Comparison of ENCODE assay signal across 27 cellular contexts in the genomic region with DNA sequence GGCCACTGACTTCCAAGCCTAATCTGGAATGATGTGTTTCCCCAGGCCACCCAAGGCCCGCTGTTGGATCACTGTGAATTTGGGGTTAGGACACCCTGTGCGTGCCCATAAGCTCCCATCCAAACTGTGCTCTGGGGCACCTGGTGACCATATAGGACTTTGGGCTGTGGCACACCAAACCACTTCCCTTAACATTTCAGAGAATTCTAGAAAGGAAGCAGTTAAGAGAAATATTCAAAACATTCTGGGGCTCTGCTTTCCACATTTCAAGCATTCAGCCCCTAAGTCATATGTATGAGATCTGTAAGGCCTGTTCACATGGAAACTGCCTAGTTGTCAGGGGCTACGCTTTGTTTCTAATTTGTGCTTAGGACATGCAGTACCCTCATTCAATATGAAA. TPM values are rescaled to one million over a fixed set of nuclear protein-coding genes. Genes with fewer than 3 reads are reported as not detected.
DNase-seq lines count a peak whose midpoint lies in the region; ATAC-seq and TF ChIP-seq lines count a peak whose summit lies in the region.
"Had no signal": no experiment of that assay in that cellular context is flagged by ENCODE, and none has a peak within 500 bp of the region (broad histone marks: within the 10 kb centered on the region; RNA-seq: fewer than 3 reads in every experiment).

No MANE protein-coding gene starts in this region.

- peak; percentile 91 for ATAC-seq in activated CD8-positive, alpha-beta T cell treated with anti-CD3 and anti-CD28 coated beads, Interleukin-2, amount 10 ng/mL, durations not matched to agents 7 days and 5 days
- peak; percentile 82 for ATAC-seq in stimulated activated effector memory CD8-positive, alpha-beta T cell treated with anti-CD3 and anti-CD28 coated beads, Interleukin-12 subunit alpha, Interleukin-12 subunit beta, amount 100 ng/mL, for 72 hours

- H3K27ac ChIP-seq in suprapubic skin, result no peak overlapping the region
- H3K27ac ChIP-seq: BLaER1 treated with 17β-estradiol and CSF1 and Interleukin-3, amounts not matched to agents 10 nM and 100 nM; colonic mucosa; esophagus muscularis mucosa; tibial artery had no signal

- H3K36me3 Mint-ChIP-seq in activated CD8-positive, alpha-beta T cell treated with anti-CD3 and anti-CD28 coated beads, Interleukin-2, amount 10 ng/mL, durations not matched to agents 7 days and 5 days (ENCODE audit: low read depth), result peaks cover 4% of the 10 kb centered on the region
- H3K36me3 Mint-ChIP-seq in stimulated activated effector memory CD8-positive, alpha-beta T cell treated with anti-CD3 and anti-CD28 coated beads, Interleukin-12 subunit alpha, Interleukin-12 subunit beta, amount 100 ng/mL, for 72 hours, result no peaks in the 10 kb centered on the region
- H3K36me3 Mint-ChIP-seq in mesothelial cell of epicardium, result peaks cover 3% of the 10 kb centered on the region

- no peaks in the 10 kb centered on the region for H3K9me3 Mint-ChIP-seq in activated CD8-positive, alpha-beta T cell treated with anti-CD3 and anti-CD28 coated beads, Interleukin-2, amount 10 ng/mL, durations not matched to agents 7 days and 5 days (ENCODE audit: insufficient read depth)
- H3K9me3 Mint-ChIP-seq in stimulated activated effector memory CD8-positive, alpha-beta T cell treated with anti-CD3 and anti-CD28 coated beads, Interleukin-12 subunit alpha, Interleukin-12 subunit beta, amount 100 ng/mL, for 72 hours, result no peaks in the 10 kb centered on the region
- peaks cover 6% of the 10 kb centered on the region for H3K9me3 Mint-ChIP-seq in mesothelial cell of epicardium

- H3K27ac Mint-ChIP-seq in activated CD8-positive, alpha-beta T cell treated with anti-CD3 and anti-CD28 coated beads, Interleukin-2, amount 10 ng/mL, durations not matched to agents 7 days and 5 days, result peak overlapping the region; percentile 94
- H3K27ac Mint-ChIP-seq in stimulated activated effector memory CD8-positive, alpha-beta T cell treated with anti-CD3 and anti-CD28 coated beads, Interleukin-12 subunit alpha, Interleukin-12 subunit beta, amount 100 ng/mL, for 72 hours, result peak overlapping the region; percentile 84
- no peak overlapping the region for H3K27ac Mint-ChIP-seq in mesothelial cell of epicardium

- POLR2A ChIA-PET in activated CD8-positive, alpha-beta T cell treated with anti-CD3 and anti-CD28 coated beads, Interleukin-2, amount 10 ng/mL, durations not matched to agents 7 days and 5 days (lab: Charles Lee), result interaction anchor here (0.6 to 1.2 kb wide), 3 partner anchors 9 to 50 kb away, joined by 3 read pairs; no protein-coding TSS in a partner anchor

- no peaks in the 10 kb centered on the region for H3K36me3 ChIP-seq in suprapubic skin
- H3K36me3 ChIP-seq: BLaER1 treated with 17β-estradiol and CSF1 and Interleukin-3, amounts not matched to agents 10 nM and 100 nM; colonic mucosa; esophagus muscularis mucosa; spleen; tibial artery had no signal

- WGBS in suprapubic skin, result 82% methylated on average over 1 of the region's 3 CpGs

- H3K4me3 ChIP-seq in suprapubic skin, result no peak overlapping the region
- H3K4me3 ChIP-seq: BLaER1 treated with 17β-estradiol and CSF1 and Interleukin-3, amounts not matched to agents 10 nM and 100 nM; colonic mucosa; esophagus muscularis mucosa; spleen; tibial artery had no signal

- TF ChIP-seq POLR2A in suprapubic skin (IDR thresholded peaks at IDR 0.05), result no peak

- H3K4me3 Mint-ChIP-seq in activated CD8-positive, alpha-beta T cell treated with anti-CD3 and anti-CD28 coated beads, Interleukin-2, amount 10 ng/mL, durations not matched to agents 7 days and 5 days, result no peak overlapping the region
- H3K4me3 Mint-ChIP-seq in stimulated activated effector memory CD8-positive, alpha-beta T cell treated with anti-CD3 and anti-CD28 coated beads, Interleukin-12 subunit alpha, Interleukin-12 subunit beta, amount 100 ng/mL, for 72 hours, result no peak overlapping the region
- no peak overlapping the region for H3K4me3 Mint-ChIP-seq in mesothelial cell of epicardium

- DNase-seq in activated effector memory CD4-positive, alpha-beta T cell treated with Interleukin-2 at 50 U/mL for 16 hours, result peak; percentile 8
- DNase-seq in activated effector memory CD4-positive, alpha-beta T cell treated with anti-CD3 and anti-CD28 coated beads, Interleukin-2, amount 50 U/mL, for 16 hours, result no peak
- peak; percentile 45 for DNase-seq in MV-4-11 (lab: John Stamatoyannopoulos, UW)
- DNase-seq in activated CD8-positive, alpha-beta T cell treated with anti-CD3 and anti-CD28 coated beads, Interleukin-2, amount 10 ng/mL, durations not matched to agents 7 days and 5 days, result peak; percentile 69
- peak in 1 of 2 donors; percentile 53 for DNase-seq in stimulated activated effector memory CD8-positive, alpha-beta T cell treated with anti-CD3 and anti-CD28 coated beads, Interleukin-12 subunit alpha, Interleukin-12 subunit beta, amount 100 ng/mL, for 72 hours (ENCODE audit: low spot score in 2 of 2)
- no peak for DNase-seq in NCI-H226
- DNase-seq in suprapubic skin (ENCODE audit: low spot score in 2 of 2), result no peak
- DNase-seq in mesothelial cell of epicardium (ENCODE audit: low spot score in 2 of 2, unreplicated experiment in 2 of 2), result no peak
- DNase-seq: activated CD4-positive, CD25-positive, alpha-beta regulatory T cell; activated gamma-delta T cell treated with Interleukin-2 at 50 U/mL for 16 hours; anterior cingulate cortex; colonic mucosa; HCEC 1CT; mesenchymal stem cell; NCI-H1048; NCI-H187 treated with DMSO at 0.1 percent for 48 hours; NCI-H345; NCI-H82; retina; spleen; stimulated activated CD4-positive, alpha-beta T cell treated with anti-CD3 and anti-CD28 coated beads, Interleukin-4, amount 100 ng/mL, for 4 hours; stimulated activated naive CD4-positive, alpha-beta T cell treated with Interleukin-2 at 50 U/mL for 16 hours; tibial artery had no signal

- TF ChIP-seq CTCF in suprapubic skin (IDR thresholded peaks at IDR 0.05) (no peak), mesothelial cell of epicardium (IDR thresholded peaks at IDR 0.05; ENCODE audit: unreplicated experiment) (no peak)

- H3K9me3 ChIP-seq in suprapubic skin, result no peaks in the 10 kb centered on the region
- H3K9me3 ChIP-seq: BLaER1 treated with 17β-estradiol and CSF1 and Interleukin-3, amounts not matched to agents 10 nM and 100 nM; colonic mucosa; esophagus muscularis mucosa; spleen; tibial artery had no signal

- CTCF ChIA-PET in activated CD8-positive, alpha-beta T cell treated with anti-CD3 and anti-CD28 coated beads, Interleukin-2, amount 10 ng/mL, durations not matched to agents 7 days and 5 days (lab: Charles Lee), result no interaction called here

- H3K4me1 Mint-ChIP-seq in activated CD8-positive, alpha-beta T cell treated with anti-CD3 and anti-CD28 coated beads, Interleukin-2, amount 10 ng/mL, durations not matched to agents 7 days and 5 days (ENCODE audit: low read depth), result peaks cover 73% of the 10 kb centered on the region
- peaks cover 15% of the 10 kb centered on the region for H3K4me1 Mint-ChIP-seq in stimulated activated effector memory CD8-positive, alpha-beta T cell treated with anti-CD3 and anti-CD28 coated beads, Interleukin-12 subunit alpha, Interleukin-12 subunit beta, amount 100 ng/mL, for 72 hours
- H3K4me1 Mint-ChIP-seq in mesothelial cell of epicardium, result no peaks in the 10 kb centered on the region

- no peaks in the 10 kb centered on the region for H3K4me1 ChIP-seq in suprapubic skin
- H3K4me1 ChIP-seq: BLaER1 treated with 17β-estradiol and CSF1 and Interleukin-3, amounts not matched to agents 10 nM and 100 nM; colonic mucosa; esophagus muscularis mucosa; spleen; tibial artery had no signal

- no peak for TF ChIP-seq EP300 in suprapubic skin (IDR thresholded peaks at IDR 0.05)

- no peaks in the 10 kb centered on the region for H3K27me3 ChIP-seq in suprapubic skin
- H3K27me3 ChIP-seq: colonic mucosa, esophagus muscularis mucosa, spleen, tibial artery had no signal

- H3K27me3 Mint-ChIP-seq in activated CD8-positive, alpha-beta T cell treated with anti-CD3 and anti-CD28 coated beads, Interleukin-2, amount 10 ng/mL, durations not matched to agents 7 days and 5 days (ENCODE audit: low read depth), result no peaks in the 10 kb centered on the region
- H3K27me3 Mint-ChIP-seq in mesothelial cell of epicardium (ENCODE audit: low read depth), result no peaks in the 10 kb centered on the region

RNA-seq across cellular contexts. Expression of a gene that starts 14.4 kb away (rescaled TPM):
- total RNA-seq in activated CD8-positive, alpha-beta T cell treated with anti-CD3 and anti-CD28 coated beads, Interleukin-2, amount 10 ng/mL, durations not matched to agents 7 days and 5 days, result not detected
- total RNA-seq in suprapubic skin (not detected), mesothelial cell of epicardium (13.1 to 16.7 TPM (median 14.6 TPM) in 3 replicates)
- total RNA-seq: colonic mucosa, esophagus muscularis mucosa, frontal cortex, omental fat pad, spleen had no signal

RNA-seq across cellular contexts. Expression of a gene that starts 49.0 kb away (rescaled TPM):
- 10 to 100 TPM; 93.6 to 96.2 TPM for total RNA-seq in activated CD8-positive, alpha-beta T cell treated with anti-CD3 and anti-CD28 coated beads, Interleukin-2, amount 10 ng/mL, durations not matched to agents 7 days and 5 days
- total RNA-seq in suprapubic skin, result 10 to 100 TPM; 32.6 to 49.1 (median 46.7) TPM
- total RNA-seq in mesothelial cell of epicardium, result 41.7 to 44.0 TPM (median 43.3 TPM) in 3 replicates

RNA-seq across cellular contexts. Expression of a gene that starts 58.6 kb away (rescaled TPM):
- total RNA-seq in activated CD8-positive, alpha-beta T cell treated with anti-CD3 and anti-CD28 coated beads, Interleukin-2, amount 10 ng/mL, durations not matched to agents 7 days and 5 days, result not detected
- not detected for total RNA-seq in suprapubic skin
- not detected in 3 replicates for total RNA-seq in mesothelial cell of epicardium
- total RNA-seq: colonic mucosa, esophagus muscularis mucosa, omental fat pad, spleen had no signal

Comparison
In these comparisons a context has a peak if more than half of its experiments do, and no peak if none do; other contexts are left out.
1. DNase-seq: peak in activated effector memory CD4-positive, alpha-beta T cell treated with Interleukin-2 at 50 U/mL for 16 hours (single experiment), MV-4-11 (single experiment) and activated CD8-positive, alpha-beta T cell treated with anti-CD3 and anti-CD28 coated beads, Interleukin-2, amount 10 ng/mL, durations not matched to agents 7 days and 5 days (single experiment); none in activated effector memory CD4-positive, alpha-beta T cell treated with anti-CD3 and anti-CD28 coated beads, Interleukin-2, amount 50 U/mL, for 16 hours (single experiment), NCI-H226 (single experiment), suprapubic skin (0 of 2) and mesothelial cell of epicardium (0 of 2).
2. RNA of a gene that starts 14.4 kb away (total RNA-seq): 13.1 to 16.7 TPM in mesothelial cell of epicardium; not detected in activated CD8-positive, alpha-beta T cell treated with anti-CD3 and anti-CD28 coated beads, Interleukin-2, amount 10 ng/mL, durations not matched to agents 7 days and 5 days and not detected in suprapubic skin; every median in the first group is over 10 times any median in the second.